Comparison of ENCODE assay signal across 1 cellular context in the genomic region with DNA sequence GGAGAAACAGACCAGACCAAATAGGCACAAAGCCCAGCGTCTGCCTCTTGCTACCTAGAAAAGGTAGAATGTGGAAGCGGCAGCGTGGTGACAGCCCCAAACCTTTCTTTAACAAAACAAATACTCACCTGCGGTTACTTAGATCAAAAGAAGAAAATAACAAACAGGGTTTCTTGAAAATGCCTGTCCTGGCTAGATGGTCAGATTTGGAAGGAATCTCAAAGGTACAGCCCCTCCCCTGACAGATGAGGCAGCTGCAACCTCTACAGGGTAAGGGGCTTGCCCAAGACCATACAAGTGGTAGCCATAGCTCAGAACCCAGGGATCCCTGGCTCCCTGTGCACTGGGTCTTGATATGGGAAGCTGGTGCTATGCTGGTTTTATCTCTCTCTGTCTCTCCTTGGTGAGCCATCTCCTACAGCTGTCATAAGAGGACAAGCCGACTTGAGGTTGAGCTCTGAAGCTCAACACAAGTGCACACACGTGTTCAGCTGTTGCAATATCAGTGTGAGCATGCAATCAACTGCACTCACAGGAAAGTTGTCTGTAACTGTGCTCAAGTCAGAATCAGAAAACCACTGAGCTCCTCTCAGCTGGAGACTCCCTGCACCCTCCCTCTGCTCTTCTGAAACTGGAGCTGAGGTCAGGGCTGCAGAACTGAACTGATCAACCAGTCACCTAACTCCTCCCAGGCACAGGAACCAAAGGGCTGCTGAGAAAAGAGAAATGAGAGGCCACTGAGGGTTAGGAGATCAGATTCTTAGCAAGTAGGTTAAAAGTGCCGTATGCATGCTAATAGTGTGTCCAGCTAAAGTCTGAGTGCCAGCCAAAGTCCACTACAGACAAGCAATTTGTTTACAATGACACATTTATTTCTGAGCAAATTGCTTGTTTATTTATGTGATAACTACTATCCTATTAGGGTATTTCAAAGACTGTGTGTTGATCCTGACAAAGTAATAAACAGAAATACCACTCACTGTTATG.
A peak's percentile ranks its signal among the peaks of the same experiment; 100 is the strongest.
TF ChIP-seq lines count a peak whose summit lies in the region.

No MANE protein-coding gene starts in this region.

TF ChIP-seq in K562, 482 proteins besides CTCF, POLR2A, EP300 and RAD21 (continued from another document and continues in another):
- TF ChIP-seq, protein P1, sequence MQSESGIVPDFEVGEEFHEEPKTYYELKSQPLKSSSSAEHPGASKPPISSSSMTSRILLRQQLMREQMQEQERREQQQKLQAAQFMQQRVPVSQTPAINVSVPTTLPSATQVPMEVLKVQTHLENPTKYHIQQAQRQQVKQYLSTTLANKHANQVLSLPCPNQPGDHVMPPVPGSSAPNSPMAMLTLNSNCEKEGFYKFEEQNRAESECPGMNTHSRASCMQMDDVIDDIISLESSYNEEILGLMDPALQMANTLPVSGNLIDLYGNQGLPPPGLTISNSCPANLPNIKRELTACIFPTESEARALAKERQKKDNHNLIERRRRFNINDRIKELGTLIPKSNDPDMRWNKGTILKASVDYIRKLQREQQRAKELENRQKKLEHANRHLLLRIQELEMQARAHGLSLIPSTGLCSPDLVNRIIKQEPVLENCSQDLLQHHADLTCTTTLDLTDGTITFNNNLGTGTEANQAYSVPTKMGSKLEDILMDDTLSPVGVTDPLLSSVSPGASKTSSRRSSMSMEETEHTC (IDR thresholded peaks at IDR 0.05), result no peak
- no peak; the same call in 1 of the 2 replicates for TF ChIP-seq TEAD4 (IDR thresholded peaks at IDR 0.05; ENCODE audit: low read length)
- TF ChIP-seq TEAD4 (CRISPR knock-in tag; IDR thresholded peaks at IDR 0.05; ENCODE audit: borderline replicate concordance), result no peak
- TF ChIP-seq CBX1 (IDR thresholded peaks at IDR 0.05; ENCODE audit: low read depth), result no peak
- no peak for TF ChIP-seq HNRNPH1 (optimal IDR thresholded peaks at IDR 0.05; ENCODE audit: low read depth, low read length)
- TF ChIP-seq, protein P2, sequence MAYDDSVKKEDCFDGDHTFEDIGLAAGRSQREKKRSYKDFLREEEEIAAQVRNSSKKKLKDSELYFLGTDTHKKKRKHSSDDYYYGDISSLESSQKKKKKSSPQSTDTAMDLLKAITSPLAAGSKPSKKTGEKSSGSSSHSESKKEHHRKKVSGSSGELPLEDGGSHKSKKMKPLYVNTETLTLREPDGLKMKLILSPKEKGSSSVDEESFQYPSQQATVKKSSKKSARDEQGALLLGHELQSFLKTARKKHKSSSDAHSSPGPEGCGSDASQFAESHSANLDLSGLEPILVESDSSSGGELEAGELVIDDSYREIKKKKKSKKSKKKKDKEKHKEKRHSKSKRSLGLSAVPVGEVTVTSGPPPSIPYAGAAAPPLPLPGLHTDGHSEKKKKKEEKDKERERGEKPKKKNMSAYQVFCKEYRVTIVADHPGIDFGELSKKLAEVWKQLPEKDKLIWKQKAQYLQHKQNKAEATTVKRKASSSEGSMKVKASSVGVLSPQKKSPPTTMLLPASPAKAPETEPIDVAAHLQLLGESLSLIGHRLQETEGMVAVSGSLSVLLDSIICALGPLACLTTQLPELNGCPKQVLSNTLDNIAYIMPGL (CRISPR knock-in tag; IDR thresholded peaks at IDR 0.05), result no peak
- TF ChIP-seq, protein P3, sequence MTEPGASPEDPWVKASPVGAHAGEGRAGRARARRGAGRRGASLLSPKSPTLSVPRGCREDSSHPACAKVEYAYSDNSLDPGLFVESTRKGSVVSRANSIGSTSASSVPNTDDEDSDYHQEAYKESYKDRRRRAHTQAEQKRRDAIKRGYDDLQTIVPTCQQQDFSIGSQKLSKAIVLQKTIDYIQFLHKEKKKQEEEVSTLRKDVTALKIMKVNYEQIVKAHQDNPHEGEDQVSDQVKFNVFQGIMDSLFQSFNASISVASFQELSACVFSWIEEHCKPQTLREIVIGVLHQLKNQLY (CRISPR knock-in tag; conservative IDR thresholded peaks at IDR 0.05), result no peak
- no peak for TF ChIP-seq TBP (optimal IDR thresholded peaks at IDR 0.05; ENCODE audit: low read depth, low read length)
- no peak for TF ChIP-seq ZNF121 (CRISPR knock-in tag; conservative IDR thresholded peaks at IDR 0.05)
- TF ChIP-seq ZNF282 (CRISPR knock-in tag; IDR thresholded peaks at IDR 0.05), result no peak
- TF ChIP-seq JUND (IDR thresholded peaks at IDR 0.05; ENCODE audit: borderline replicate concordance, low read depth, low read length), result 0 out of 2 replicates have a peak, but pooled peaks have one; percentile 54
- TF ChIP-seq JUND (tag; IDR thresholded peaks at IDR 0.05; ENCODE audit: borderline replicate concordance, low read depth, low read length), result peak; percentile 42; the same call in 2 of the 3 replicates
- TF ChIP-seq EP400 (IDR thresholded peaks at IDR 0.05), result peak; percentile 86
- no peak for TF ChIP-seq NONO (IDR thresholded peaks at IDR 0.05; ENCODE audit: low read depth in 2 of 2, low read length in 1 of 2)
- TF ChIP-seq SRSF9 (IDR thresholded peaks at IDR 0.05; ENCODE audit: borderline replicate concordance, low read depth, low read length), result no peak
- TF ChIP-seq RHOXF2B (CRISPR knock-in tag; conservative IDR thresholded peaks at IDR 0.05), result no peak
- TF ChIP-seq DNMT1 (IDR thresholded peaks at IDR 0.05), result no peak
- TF ChIP-seq MTA1 (IDR thresholded peaks at IDR 0.05; ENCODE audit: borderline replicate concordance), result peak; percentile 55; the same call in 1 of the 2 replicates
- TF ChIP-seq ZKSCAN8 (CRISPR knock-in tag; IDR thresholded peaks at IDR 0.05), result no peak
- no peak for TF ChIP-seq NFIX (CRISPR knock-in tag; IDR thresholded peaks at IDR 0.05; ENCODE audit: low read depth)
- TF ChIP-seq ZNF239 (CRISPR knock-in tag; IDR thresholded peaks at IDR 0.05), result no peak
- TF ChIP-seq RUNX1 (IDR thresholded peaks at IDR 0.05; ENCODE audit: low read depth), result no peak
- no peak for TF ChIP-seq ZNF785 (CRISPR knock-in tag; IDR thresholded peaks at IDR 0.05)
- no peak for TF ChIP-seq NFE2 (IDR thresholded peaks at IDR 0.05; ENCODE audit: low read depth)
- TF ChIP-seq RFX5 (IDR thresholded peaks at IDR 0.05; ENCODE audit: low read depth, low read length), result no peak
- no peak for TF ChIP-seq ZNF12 (CRISPR knock-in tag; IDR thresholded peaks at IDR 0.05)
- TF ChIP-seq, protein P4, sequence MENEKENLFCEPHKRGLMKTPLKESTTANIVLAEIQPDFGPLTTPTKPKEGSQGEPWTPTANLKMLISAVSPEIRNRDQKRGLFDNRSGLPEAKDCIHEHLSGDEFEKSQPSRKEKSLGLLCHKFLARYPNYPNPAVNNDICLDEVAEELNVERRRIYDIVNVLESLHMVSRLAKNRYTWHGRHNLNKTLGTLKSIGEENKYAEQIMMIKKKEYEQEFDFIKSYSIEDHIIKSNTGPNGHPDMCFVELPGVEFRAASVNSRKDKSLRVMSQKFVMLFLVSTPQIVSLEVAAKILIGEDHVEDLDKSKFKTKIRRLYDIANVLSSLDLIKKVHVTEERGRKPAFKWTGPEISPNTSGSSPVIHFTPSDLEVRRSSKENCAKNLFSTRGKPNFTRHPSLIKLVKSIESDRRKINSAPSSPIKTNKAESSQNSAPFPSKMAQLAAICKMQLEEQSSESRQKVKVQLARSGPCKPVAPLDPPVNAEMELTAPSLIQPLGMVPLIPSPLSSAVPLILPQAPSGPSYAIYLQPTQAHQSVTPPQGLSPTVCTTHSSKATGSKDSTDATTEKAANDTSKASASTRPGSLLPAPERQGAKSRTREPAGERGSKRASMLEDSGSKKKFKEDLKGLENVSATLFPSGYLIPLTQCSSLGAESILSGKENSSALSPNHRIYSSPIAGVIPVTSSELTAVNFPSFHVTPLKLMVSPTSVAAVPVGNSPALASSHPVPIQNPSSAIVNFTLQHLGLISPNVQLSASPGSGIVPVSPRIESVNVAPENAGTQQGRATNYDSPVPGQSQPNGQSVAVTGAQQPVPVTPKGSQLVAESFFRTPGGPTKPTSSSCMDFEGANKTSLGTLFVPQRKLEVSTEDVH (IDR thresholded peaks at IDR 0.05; ENCODE audit: low read depth, partially characterized antibody), result no peak
- no peak for TF ChIP-seq ZNF217 (CRISPR knock-in tag; IDR thresholded peaks at IDR 0.05)
- TF ChIP-seq, protein P5, sequence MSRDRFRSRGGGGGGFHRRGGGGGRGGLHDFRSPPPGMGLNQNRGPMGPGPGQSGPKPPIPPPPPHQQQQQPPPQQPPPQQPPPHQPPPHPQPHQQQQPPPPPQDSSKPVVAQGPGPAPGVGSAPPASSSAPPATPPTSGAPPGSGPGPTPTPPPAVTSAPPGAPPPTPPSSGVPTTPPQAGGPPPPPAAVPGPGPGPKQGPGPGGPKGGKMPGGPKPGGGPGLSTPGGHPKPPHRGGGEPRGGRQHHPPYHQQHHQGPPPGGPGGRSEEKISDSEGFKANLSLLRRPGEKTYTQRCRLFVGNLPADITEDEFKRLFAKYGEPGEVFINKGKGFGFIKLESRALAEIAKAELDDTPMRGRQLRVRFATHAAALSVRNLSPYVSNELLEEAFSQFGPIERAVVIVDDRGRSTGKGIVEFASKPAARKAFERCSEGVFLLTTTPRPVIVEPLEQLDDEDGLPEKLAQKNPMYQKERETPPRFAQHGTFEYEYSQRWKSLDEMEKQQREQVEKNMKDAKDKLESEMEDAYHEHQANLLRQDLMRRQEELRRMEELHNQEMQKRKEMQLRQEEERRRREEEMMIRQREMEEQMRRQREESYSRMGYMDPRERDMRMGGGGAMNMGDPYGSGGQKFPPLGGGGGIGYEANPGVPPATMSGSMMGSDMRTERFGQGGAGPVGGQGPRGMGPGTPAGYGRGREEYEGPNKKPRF (IDR thresholded peaks at IDR 0.05; ENCODE audit: low read depth, low read length), result no peak
- no peak for TF ChIP-seq COPS2 (conservative IDR thresholded peaks at IDR 0.05)
- TF ChIP-seq MTA2 (IDR thresholded peaks at IDR 0.05; ENCODE audit: low read depth), result no peak
- TF ChIP-seq, protein P6, sequence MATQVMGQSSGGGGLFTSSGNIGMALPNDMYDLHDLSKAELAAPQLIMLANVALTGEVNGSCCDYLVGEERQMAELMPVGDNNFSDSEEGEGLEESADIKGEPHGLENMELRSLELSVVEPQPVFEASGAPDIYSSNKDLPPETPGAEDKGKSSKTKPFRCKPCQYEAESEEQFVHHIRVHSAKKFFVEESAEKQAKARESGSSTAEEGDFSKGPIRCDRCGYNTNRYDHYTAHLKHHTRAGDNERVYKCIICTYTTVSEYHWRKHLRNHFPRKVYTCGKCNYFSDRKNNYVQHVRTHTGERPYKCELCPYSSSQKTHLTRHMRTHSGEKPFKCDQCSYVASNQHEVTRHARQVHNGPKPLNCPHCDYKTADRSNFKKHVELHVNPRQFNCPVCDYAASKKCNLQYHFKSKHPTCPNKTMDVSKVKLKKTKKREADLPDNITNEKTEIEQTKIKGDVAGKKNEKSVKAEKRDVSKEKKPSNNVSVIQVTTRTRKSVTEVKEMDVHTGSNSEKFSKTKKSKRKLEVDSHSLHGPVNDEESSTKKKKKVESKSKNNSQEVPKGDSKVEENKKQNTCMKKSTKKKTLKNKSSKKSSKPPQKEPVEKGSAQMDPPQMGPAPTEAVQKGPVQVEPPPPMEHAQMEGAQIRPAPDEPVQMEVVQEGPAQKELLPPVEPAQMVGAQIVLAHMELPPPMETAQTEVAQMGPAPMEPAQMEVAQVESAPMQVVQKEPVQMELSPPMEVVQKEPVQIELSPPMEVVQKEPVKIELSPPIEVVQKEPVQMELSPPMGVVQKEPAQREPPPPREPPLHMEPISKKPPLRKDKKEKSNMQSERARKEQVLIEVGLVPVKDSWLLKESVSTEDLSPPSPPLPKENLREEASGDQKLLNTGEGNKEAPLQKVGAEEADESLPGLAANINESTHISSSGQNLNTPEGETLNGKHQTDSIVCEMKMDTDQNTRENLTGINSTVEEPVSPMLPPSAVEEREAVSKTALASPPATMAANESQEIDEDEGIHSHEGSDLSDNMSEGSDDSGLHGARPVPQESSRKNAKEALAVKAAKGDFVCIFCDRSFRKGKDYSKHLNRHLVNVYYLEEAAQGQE (CRISPR knock-in tag; IDR thresholded peaks at IDR 0.05; ENCODE audit: low read depth), result no peak
- TF ChIP-seq, protein P7, sequence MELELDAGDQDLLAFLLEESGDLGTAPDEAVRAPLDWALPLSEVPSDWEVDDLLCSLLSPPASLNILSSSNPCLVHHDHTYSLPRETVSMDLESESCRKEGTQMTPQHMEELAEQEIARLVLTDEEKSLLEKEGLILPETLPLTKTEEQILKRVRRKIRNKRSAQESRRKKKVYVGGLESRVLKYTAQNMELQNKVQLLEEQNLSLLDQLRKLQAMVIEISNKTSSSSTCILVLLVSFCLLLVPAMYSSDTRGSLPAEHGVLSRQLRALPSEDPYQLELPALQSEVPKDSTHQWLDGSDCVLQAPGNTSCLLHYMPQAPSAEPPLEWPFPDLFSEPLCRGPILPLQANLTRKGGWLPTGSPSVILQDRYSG (tag; conservative IDR thresholded peaks at IDR 0.05; ENCODE audit: low read depth), result no peak
- no peak for TF ChIP-seq MIER1 (IDR thresholded peaks at IDR 0.05; ENCODE audit: low read depth)
- no peak for TF ChIP-seq NR2C1 (IDR thresholded peaks at IDR 0.05)
- TF ChIP-seq NR2C1 (tag; IDR thresholded peaks at IDR 0.05), result peak; percentile 46; the same call in 1 of the 2 replicates
- TF ChIP-seq KDM2B (CRISPR knock-in tag; IDR thresholded peaks at IDR 0.05), result no peak
- no peak for TF ChIP-seq MYBL2 (IDR thresholded peaks at IDR 0.05; ENCODE audit: low read depth)
- TF ChIP-seq MYBL2 (CRISPR knock-in tag; IDR thresholded peaks at IDR 0.05; ENCODE audit: borderline replicate concordance), result no peak
- TF ChIP-seq, protein P8, sequence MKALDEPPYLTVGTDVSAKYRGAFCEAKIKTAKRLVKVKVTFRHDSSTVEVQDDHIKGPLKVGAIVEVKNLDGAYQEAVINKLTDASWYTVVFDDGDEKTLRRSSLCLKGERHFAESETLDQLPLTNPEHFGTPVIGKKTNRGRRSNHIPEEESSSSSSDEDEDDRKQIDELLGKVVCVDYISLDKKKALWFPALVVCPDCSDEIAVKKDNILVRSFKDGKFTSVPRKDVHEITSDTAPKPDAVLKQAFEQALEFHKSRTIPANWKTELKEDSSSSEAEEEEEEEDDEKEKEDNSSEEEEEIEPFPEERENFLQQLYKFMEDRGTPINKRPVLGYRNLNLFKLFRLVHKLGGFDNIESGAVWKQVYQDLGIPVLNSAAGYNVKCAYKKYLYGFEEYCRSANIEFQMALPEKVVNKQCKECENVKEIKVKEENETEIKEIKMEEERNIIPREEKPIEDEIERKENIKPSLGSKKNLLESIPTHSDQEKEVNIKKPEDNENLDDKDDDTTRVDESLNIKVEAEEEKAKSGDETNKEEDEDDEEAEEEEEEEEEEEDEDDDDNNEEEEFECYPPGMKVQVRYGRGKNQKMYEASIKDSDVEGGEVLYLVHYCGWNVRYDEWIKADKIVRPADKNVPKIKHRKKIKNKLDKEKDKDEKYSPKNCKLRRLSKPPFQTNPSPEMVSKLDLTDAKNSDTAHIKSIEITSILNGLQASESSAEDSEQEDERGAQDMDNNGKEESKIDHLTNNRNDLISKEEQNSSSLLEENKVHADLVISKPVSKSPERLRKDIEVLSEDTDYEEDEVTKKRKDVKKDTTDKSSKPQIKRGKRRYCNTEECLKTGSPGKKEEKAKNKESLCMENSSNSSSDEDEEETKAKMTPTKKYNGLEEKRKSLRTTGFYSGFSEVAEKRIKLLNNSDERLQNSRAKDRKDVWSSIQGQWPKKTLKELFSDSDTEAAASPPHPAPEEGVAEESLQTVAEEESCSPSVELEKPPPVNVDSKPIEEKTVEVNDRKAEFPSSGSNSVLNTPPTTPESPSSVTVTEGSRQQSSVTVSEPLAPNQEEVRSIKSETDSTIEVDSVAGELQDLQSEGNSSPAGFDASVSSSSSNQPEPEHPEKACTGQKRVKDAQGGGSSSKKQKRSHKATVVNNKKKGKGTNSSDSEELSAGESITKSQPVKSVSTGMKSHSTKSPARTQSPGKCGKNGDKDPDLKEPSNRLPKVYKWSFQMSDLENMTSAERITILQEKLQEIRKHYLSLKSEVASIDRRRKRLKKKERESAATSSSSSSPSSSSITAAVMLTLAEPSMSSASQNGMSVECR (CRISPR knock-in tag; IDR thresholded peaks at IDR 0.05), result peak; percentile 50; the same call in 1 of the 2 replicates
- TF ChIP-seq, protein P9, sequence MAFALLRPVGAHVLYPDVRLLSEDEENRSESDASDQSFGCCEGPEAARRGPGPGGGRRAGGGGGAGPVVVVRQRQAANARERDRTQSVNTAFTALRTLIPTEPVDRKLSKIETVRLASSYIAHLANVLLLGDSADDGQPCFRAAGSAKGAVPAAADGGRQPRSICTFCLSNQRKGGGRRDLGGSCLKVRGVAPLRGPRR (CRISPR knock-in tag; IDR thresholded peaks at IDR 0.05), result no peak
- peak; percentile 17; the same call in 1 of the 2 replicates for TF ChIP-seq TRIM28 (IDR thresholded peaks at IDR 0.05)
